Comparison of ENCODE assay signal across 22 cellular contexts in genomic region chr1:34709547-34709946, GRCh38. TPM values are rescaled to one million over a fixed set of nuclear protein-coding genes. Genes with fewer than 3 reads are reported as not detected.
DNase-seq lines count a peak whose midpoint lies in the region; ATAC-seq and TF ChIP-seq lines count a peak whose summit lies in the region.
"Had no signal": no experiment of that assay in that cellular context is flagged by ENCODE, and none has a peak within 500 bp of the region (broad histone marks: within the 10 kb centered on the region; RNA-seq: fewer than 3 reads in every experiment).

No MANE protein-coding gene starts in this region.

- H3K36me3 Mint-ChIP-seq in MCF 10A (ENCODE audit: insufficient read depth, unreplicated experiment) = no peaks in the 10 kb centered on the region
- no peaks in the 10 kb centered on the region for H3K36me3 Mint-ChIP-seq in progenitor cell of endocrine pancreas (ENCODE audit: insufficient read depth)
- H3K36me3 Mint-ChIP-seq: CD4-positive, alpha-beta memory T cell; naive B cell had no signal

- H3K9me2 ChIP-seq in PC-3 (replicated peaks; ENCODE audit: low read length) = no peaks in the 10 kb centered on the region

- no peaks in the 10 kb centered on the region for H3K4me1 ChIP-seq in mammary epithelial cell (ENCODE audit: insufficient read depth, low read length)
- no peaks in the 10 kb centered on the region for H3K4me1 ChIP-seq in PC-3 (ENCODE audit: insufficient read depth, low read length)
- H3K4me1 ChIP-seq: pancreas had no signal

- BruUV-seq in MCF 10A (replicated peaks; lab: Mats Ljungman, UMichigan) (no TSS peak), mammary epithelial cell (replicated peaks; lab: Mats Ljungman, UMichigan) (no TSS peak), PC-3 (replicated peaks; lab: Mats Ljungman, UMichigan) (no TSS peak)

- WGBS in mammary epithelial cell (ENCODE audit: low coverage, missing lambda C conversion rate) = 39% methylated on average over 4 of the region's 6 CpGs

- no peak overlapping the region for H3K9ac ChIP-seq in mammary epithelial cell (ENCODE audit: insufficient read depth, low read length)
- H3K9ac ChIP-seq in PC-3 (ENCODE audit: low read length) = no peak overlapping the region

- in situ Hi-C loops in mammary epithelial cell (cut with MboI; ENCODE audit: low sequenced_read_pairs in 2 of 2) = no loop called here

- H3K4me3 ChIP-seq in mammary epithelial cell (replicated peaks in 1 of 3; ENCODE audit: insufficient read depth in 1 of 3, low read depth in 2 of 3, low read length in 3 of 3) (no peak overlapping the region), PC-3 (ENCODE audit: low read length) (no peak overlapping the region)
- H3K4me3 ChIP-seq: pancreas had no signal

- H3K27me3 ChIP-seq in mammary epithelial cell (ENCODE audit: insufficient read depth, low read length) (no peaks in the 10 kb centered on the region), PC-3 (ENCODE audit: low read length) (peaks cover 40% of the 10 kb centered on the region)
- H3K27me3 ChIP-seq: pancreas had no signal

- no peak overlapping the region for H3K4me3 Mint-ChIP-seq in MCF 10A (ENCODE audit: unreplicated experiment)
- no peak overlapping the region for H3K4me3 Mint-ChIP-seq in progenitor cell of endocrine pancreas (ENCODE audit: low read depth)
- H3K4me3 Mint-ChIP-seq: CD4-positive, alpha-beta memory T cell; naive B cell had no signal

- H3K27ac ChIP-seq in mammary epithelial cell (ENCODE audit: insufficient read depth, low read depth, low read length) (no peak overlapping the region), PC-3 (ENCODE audit: low read length) (no peak overlapping the region)
- H3K27ac ChIP-seq: pancreas had no signal

- H3K27me3 Mint-ChIP-seq in MCF 10A (ENCODE audit: insufficient read depth, unreplicated experiment) (peaks cover 47% of the 10 kb centered on the region), progenitor cell of endocrine pancreas (peaks cover 35% of the 10 kb centered on the region)

- CTCF ChIA-PET in MCF 10A (lab: Yijun Ruan, JAX) = interaction anchor here (0.7 to 0.8 kb wide), 2 partner anchors 21 to 108 kb away, joined by 3 read pairs; no protein-coding TSS in a partner anchor
- CTCF ChIA-PET in mammary epithelial cell (lab: Charles Lee; ENCODE audit: low non-redundant PET) = no interaction called here
- CTCF ChIA-PET in PC-3 (lab: Charles Lee) = no interaction called here

- no peak for TF ChIP-seq CTCF in MCF 10A (IDR thresholded peaks at IDR 0.05; ENCODE audit: unreplicated experiment)
- TF ChIP-seq CTCF in mammary epithelial cell (conservative IDR thresholded peaks at IDR 0.05 in 1 of 2, IDR thresholded peaks at IDR 0.05 in 1 of 2; ENCODE audit: extremely low read depth in 1 of 2, insufficient read depth in 1 of 2, low read depth in 1 of 2, low read length in 2 of 2) = no peak
- TF ChIP-seq CTCF in PC-3 (conservative IDR thresholded peaks at IDR 0.05; ENCODE audit: low read depth, low read length) = no peak
- no peak for TF ChIP-seq CTCF in progenitor cell of endocrine pancreas (IDR thresholded peaks at IDR 0.05; ENCODE audit: unreplicated experiment)

- H3K9me3 ChIP-seq in mammary epithelial cell (replicated peaks; ENCODE audit: insufficient read depth, low read length) (no peaks in the 10 kb centered on the region), PC-3 (ENCODE audit: low read length) (no peaks in the 10 kb centered on the region)
- H3K9me3 ChIP-seq: pancreas had no signal

- no peak overlapping the region for H2AFZ ChIP-seq in mammary epithelial cell (ENCODE audit: low read depth, low read length)
- H2AFZ ChIP-seq in PC-3 (ENCODE audit: low read length) = no peak overlapping the region

- H4K20me1 ChIP-seq in mammary epithelial cell (ENCODE audit: insufficient read depth, low read length) (no peaks in the 10 kb centered on the region), PC-3 (ENCODE audit: low read length) (no peaks in the 10 kb centered on the region)

- H3K79me2 ChIP-seq in mammary epithelial cell (ENCODE audit: insufficient read depth, low read length) = no peaks in the 10 kb centered on the region
- no peaks in the 10 kb centered on the region for H3K79me2 ChIP-seq in PC-3 (ENCODE audit: low read length)

- POLR2A ChIA-PET in MCF 10A (lab: Yijun Ruan, JAX) (interaction anchor here (1.1 kb wide), 1 partner anchor 12 kb away, joined by 4 read pairs; no protein-coding TSS in a partner anchor), PC-3 (lab: Charles Lee; ENCODE audit: unreplicated experiment) (no interaction called here)

- dilution Hi-C loops in mammary epithelial cell (cut with HindIII; ENCODE audit: low sequenced_read_pairs) = no loop called here

- DNase-seq in MCF 10A (ENCODE audit: unreplicated experiment) (peak; percentile 5), mammary epithelial cell (no peak), PC-3 (peak; percentile 23), dermis blood vessel endothelial cell (peak; percentile 4), progenitor cell of endocrine pancreas (ENCODE audit: low spot score, unreplicated experiment) (peak; percentile 26), HuH-7.5 (ENCODE audit: low spot score) (no peak), posterior cingulate gyrus (no peak)
- DNase-seq: CD4-positive, alpha-beta memory T cell; naive B cell; NCI-H1105; NCI-H2107; NCI-H524 treated with DMSO at 0.1 percent for 48 hours; pancreas; stimulated activated CD4-positive, alpha-beta T cell treated with anti-CD3 and anti-CD28 coated beads, Interleukin-2, amount 100 ng/mL, for 48 hours; substantia nigra had no signal

- H3K27ac Mint-ChIP-seq in MCF 10A (ENCODE audit: low read depth, unreplicated experiment) (no peak overlapping the region), progenitor cell of endocrine pancreas (no peak overlapping the region)
- H3K27ac Mint-ChIP-seq: CD4-positive, alpha-beta memory T cell had no signal

- no peaks in the 10 kb centered on the region for H3F3A ChIP-seq in PC-3 (ENCODE audit: low read length, unreplicated experiment)

- H3K9me3 Mint-ChIP-seq in MCF 10A (ENCODE audit: unreplicated experiment) (no peaks in the 10 kb centered on the region), progenitor cell of endocrine pancreas (ENCODE audit: low read depth) (no peaks in the 10 kb centered on the region)

- H3K4me1 Mint-ChIP-seq in MCF 10A (ENCODE audit: insufficient read depth, unreplicated experiment) (no peaks in the 10 kb centered on the region), progenitor cell of endocrine pancreas (ENCODE audit: low read depth) (no peaks in the 10 kb centered on the region)
- H3K4me1 Mint-ChIP-seq: CD4-positive, alpha-beta memory T cell; naive B cell had no signal

- no peak overlapping the region for H3K4me2 ChIP-seq in mammary epithelial cell (ENCODE audit: insufficient read depth, low read depth, low read length)
- no peak overlapping the region for H3K4me2 ChIP-seq in PC-3 (ENCODE audit: low read length)

- intact Hi-C loops in MCF 10A (cut with micrococcal nuclease) (loop anchor here (2.0 kb wide), 1 partner anchor 31 kb away; no protein-coding TSS in a partner anchor), mammary epithelial cell (cut with micrococcal nuclease) (no loop called here), PC-3 (cut with micrococcal nuclease) (no loop called here), posterior cingulate gyrus (cut with DNase I) (no loop called here)

- no peaks in the 10 kb centered on the region for H3K36me3 ChIP-seq in mammary epithelial cell (ENCODE audit: insufficient read depth, low read length)
- no peaks in the 10 kb centered on the region for H3K36me3 ChIP-seq in PC-3 (ENCODE audit: low read depth, low read length)
- H3K36me3 ChIP-seq: pancreas had no signal

- ATAC-seq in PC-3 = no peak
- no peak for ATAC-seq in GM18519 (IDR thresholded peaks at IDR 0.05; ENCODE audit: low FRiP score, unreplicated experiment)
- ATAC-seq: pancreas had no signal

RNA-seq across cellular contexts. Expression of gene GJB5, which starts 45.3 kb away (rescaled TPM):
- total RNA-seq in MCF 10A (2022) = 26.5 and 33.2 TPM in 2 replicates
- 10 to 100 TPM; 28.2 to 95.5 TPM for total RNA-seq in mammary epithelial cell
- polyA plus RNA-seq in mammary epithelial cell = 268 TPM
- polyA minus RNA-seq in mammary epithelial cell = 166 TPM
- 7.2 and 8.1 TPM in 2 replicates for total RNA-seq in PC-3 (2014; rRNA removed)
- total RNA-seq in dermis blood vessel endothelial cell = 0.17 TPM in 1 of 2 replicates, not detected in the other
- not detected in 2 replicates for total RNA-seq in progenitor cell of endocrine pancreas
- total RNA-seq: activated CD8-positive, alpha-beta memory T cell treated with anti-CD3 and anti-CD28 coated beads for 36 hours; CD4-positive, alpha-beta memory T cell; chondrocyte; Daoy; endothelial cell of umbilical vein; frontal cortex; pancreas; skeletal muscle tissue had no signal
- polyA plus RNA-seq: CD4-positive, alpha-beta memory T cell; endothelial cell of umbilical vein; pancreas had no signal

RNA-seq across cellular contexts. Expression of gene GJB4, which starts 50.0 kb away (rescaled TPM):
- total RNA-seq in MCF 10A (2022) = 0.27 and 0.28 TPM in 2 replicates
- 1 to 10 TPM in 1 of 2 donors, under 1 TPM in 1; 0.17 to 1.7 TPM for total RNA-seq in mammary epithelial cell
- 8.5 TPM for polyA plus RNA-seq in mammary epithelial cell
- 5.3 TPM for polyA minus RNA-seq in mammary epithelial cell
- total RNA-seq in PC-3 (2014; rRNA removed) = 0.12 TPM in 1 of 2 replicates, not detected in the other
- total RNA-seq in dermis blood vessel endothelial cell = 0.05 TPM in 1 of 2 replicates, not detected in the other
- total RNA-seq in progenitor cell of endocrine pancreas = not detected in 2 replicates
- total RNA-seq: activated CD8-positive, alpha-beta memory T cell treated with anti-CD3 and anti-CD28 coated beads for 36 hours; CD4-positive, alpha-beta memory T cell; chondrocyte; endothelial cell of umbilical vein; frontal cortex; skeletal muscle tissue had no signal
- polyA plus RNA-seq: CD4-positive, alpha-beta memory T cell; endothelial cell of umbilical vein; pancreas had no signal

Comparison
In these comparisons a context has a peak if more than half of its experiments do, and no peak if none do; other contexts are left out.
1. DNase-seq: peak in MCF 10A (single experiment), PC-3 (single experiment), dermis blood vessel endothelial cell (single experiment) and progenitor cell of endocrine pancreas (single experiment); none in mammary epithelial cell (single experiment), HuH-7.5 (single experiment) and posterior cingulate gyrus (0 of 10).